In the genomic region with DNA sequence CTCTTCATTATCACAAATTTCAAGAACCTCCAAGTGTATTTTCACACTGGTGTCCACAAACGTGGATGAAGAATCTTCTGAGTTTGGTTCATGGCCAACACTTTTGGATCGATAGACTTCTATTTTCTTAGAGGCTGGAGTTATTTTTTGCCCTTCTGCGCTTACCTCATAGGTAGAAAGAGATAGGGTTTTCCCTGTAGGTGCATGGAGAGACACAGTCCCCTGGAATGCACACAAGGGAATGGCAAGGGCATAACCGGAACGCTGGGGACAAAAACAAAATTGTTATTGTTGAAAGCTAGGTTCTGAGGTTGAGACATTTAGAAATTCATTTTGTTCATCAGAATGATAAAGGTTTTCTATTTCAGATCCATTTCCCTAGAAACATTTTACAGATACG, we compare ENCODE assay signal across 33 cellular contexts.
"Had no signal": no experiment of that assay in that cellular context is flagged by ENCODE, and none has a peak within 500 bp of the region (broad histone marks: within the 10 kb centered on the region; RNA-seq: fewer than 3 reads in every experiment).

No MANE protein-coding gene starts in this region.

- H3K4me1 ChIP-seq: adrenal gland, body of pancreas, breast epithelium had no signal

- H3K9me3 ChIP-seq: adrenal gland, body of pancreas, breast epithelium had no signal

- H3K27ac ChIP-seq: adrenal gland, body of pancreas, brain microvascular endothelial cell, breast epithelium, VCaP had no signal

- H3K36me3 ChIP-seq: adrenal gland, brain microvascular endothelial cell, breast epithelium had no signal

- H3K27me3 ChIP-seq: body of pancreas, brain microvascular endothelial cell, breast epithelium had no signal

- FAIRE-seq: astrocyte, TTC549 had no signal

- DNase-seq: activated B cell treated with CpG ODN at 0.5 μM for 24 hours; activated CD4-positive, alpha-beta memory T cell treated with anti-CD3 and anti-CD28 coated beads for 36 hours; activated CD4-positive, alpha-beta T cell treated with anti-CD3 and anti-CD28 coated beads for 4 hours; activated CD4-positive, alpha-beta T cell treated with anti-CD3 and anti-CD28 coated beads, Interleukin-2, amount 10 ng/mL, durations not matched to agents 24 days and 14 days; activated CD4-positive, alpha-beta T cell treated with anti-CD3 and anti-CD28 coated beads, Interleukin-2, amount 50 U/mL, for 1 hour; activated CD4-positive, alpha-beta T cell treated with anti-CD3 and anti-CD28 coated beads, Interleukin-2, amount 50 U/mL, for 4 hours; activated CD4-positive, CD25-positive, alpha-beta regulatory T cell treated with anti-CD3 and anti-CD28 coated beads, Interleukin-2, amount 50 U/mL, for 72 hours; activated CD8-positive, alpha-beta memory T cell treated with anti-CD3 and anti-CD28 coated beads, Interleukin-2, amount 50 U/mL, for 4 hours; activated CD8-positive, alpha-beta T cell treated with anti-CD3 and anti-CD28 coated beads for 36 hours; activated effector memory CD4-positive, alpha-beta T cell treated with anti-CD3 and anti-CD28 coated beads, Interleukin-2, amount 50 U/mL, for 16 hours; activated gamma-delta T cell treated with Interleukin-2 at 50 U/mL for 16 hours; activated naive CD4-positive, alpha-beta T cell; activated naive CD4-positive, alpha-beta T cell treated with anti-CD3 and anti-CD28 coated beads for 36 hours; activated naive CD4-positive, alpha-beta T cell treated with anti-CD3 and anti-CD28 coated beads, Interleukin-2, amount 50 U/mL, for 16 hours; activated naive CD8-positive, alpha-beta T cell treated with anti-CD3 and anti-CD28 coated beads for 36 hours; activated T-cell treated with anti-CD3 and anti-CD28 coated beads for 4 hours; activated T-cell treated with anti-CD3 and anti-CD28 coated beads, Interleukin-2, amount 50 U/mL, for 1 hour; activated T-cell treated with anti-CD3 and anti-CD28 coated beads, Interleukin-2, amount 50 U/mL, for 4 hours; activated T-cell treated with anti-CD3 and anti-CD28 coated beads, Interleukin-2, amount 50 U/mL, for 72 hours; adrenal gland; amniotic stem cell; aorta; body of pancreas; brain microvascular endothelial cell; cerebellar nuclear complex; T-helper 2 cell; T-helper 9 cell had no signal

- H3K4me3 ChIP-seq: adrenal gland, body of pancreas, breast epithelium had no signal

- ATAC-seq: activated CD8-positive, alpha-beta T cell treated with anti-CD3 and anti-CD28 coated beads for 36 hours; activated naive CD4-positive, alpha-beta T cell treated with anti-CD3 and anti-CD28 coated beads, Interleukin-2, amount 50 U/mL, for 72 hours; activated T-cell treated with anti-CD3 and anti-CD28 coated beads, Interleukin-2, amount 50 U/mL, for 4 hours; activated T-cell treated with anti-CD3 and anti-CD28 coated beads, Interleukin-2, amount 50 U/mL, for 72 hours; activated T-helper 17 cell treated with anti-CD3 and anti-CD28 coated beads, Interleukin-2, amount 50 U/mL, for 72 hours; body of pancreas had no signal
